In genomic region chr3:17730318-17730967, GRCh38 we compare ENCODE assay signal across 10 cellular contexts. TPM values are rescaled to one million over a fixed set of nuclear protein-coding genes. Genes with fewer than 3 reads are reported as not detected.
A peak's percentile ranks its signal among the peaks of the same experiment; 100 is the strongest.
DNase-seq lines count a peak whose midpoint lies in the region; TF ChIP-seq lines count a peak whose summit lies in the region.
"Had no signal": no experiment of that assay in that cellular context is flagged by ENCODE, and none has a peak within 500 bp of the region (broad histone marks: within the 10 kb centered on the region; RNA-seq: fewer than 3 reads in every experiment).

No MANE protein-coding gene starts in this region.

- no peak for TF ChIP-seq CTCF in AG09309 (IDR thresholded peaks at IDR 0.05; ENCODE audit: control insufficient read depth, insufficient read depth, low read depth, low read length, missing control alignments)
- no peak for TF ChIP-seq CTCF in GM20000 (IDR thresholded peaks at IDR 0.05; ENCODE audit: extremely low read depth, missing control alignments)

- DNase-seq in AG09309 (ENCODE audit: low read depth) (peak; percentile 3), HT1080 (ENCODE audit: low read depth) (peak; percentile 77), RPMI7951 (ENCODE audit: low read depth) (peak; percentile 57), glomerular visceral epithelial cell (ENCODE audit: extremely low spot score) (peak; percentile 44), NCI-H82 treated with DMSO at 0.1 percent for 48 hours (lab: John Stamatoyannopoulos, UW; ENCODE audit: unreplicated experiment) (no peak), NCI-H510A treated with DMSO at 0.1 percent for 48 hours (lab: John Stamatoyannopoulos, UW) (no peak), KG1 (lab: John Stamatoyannopoulos, UW) (no peak), GM20000 (ENCODE audit: low spot score) (no peak)
- DNase-seq: cerebellar nuclear complex, islet precursor cell had no signal

- H3K4me3 ChIP-seq in AG09309 (ENCODE audit: control insufficient read depth, low read depth, low read length), result no peak overlapping the region

RNA-seq across cellular contexts. Expression of gene TBC1D5, which starts 12.0 kb away (rescaled TPM):
- 40.1 and 42.2 TPM in 2 replicates for total RNA-seq in HT1080 (2014; rRNA removed; shearing (Covaris generic))
- polyA plus RNA-seq in HT1080 (2015; cell fraction: cytosol; rRNA removed), result 37.9 and 47.9 TPM in 2 replicates
- 40.7 and 52.8 TPM in 2 replicates for polyA plus RNA-seq in HT1080 (2015; cell fraction: nucleus; rRNA removed)
- total RNA-seq in RPMI7951 (2014; rRNA removed; shearing (Covaris generic)), result 78.2 and 83.3 TPM in 2 replicates

Comparison
In these comparisons a context has a peak if more than half of its experiments do, and no peak if none do; other contexts are left out.
1. DNase-seq: peak in AG09309 (single experiment), HT1080 (single experiment), RPMI7951 (single experiment) and glomerular visceral epithelial cell (single experiment); none in NCI-H82 treated with DMSO at 0.1 percent for 48 hours (single experiment), NCI-H510A treated with DMSO at 0.1 percent for 48 hours (single experiment), KG1 (single experiment) and GM20000 (single experiment).